8 cellular contexts compared by ENCODE assay signal in genomic region chr22:19523240-19524169, GRCh38. TPM values are rescaled to one million over a fixed set of nuclear protein-coding genes. Genes with fewer than 3 reads are reported as not detected.
DNase-seq lines count a peak whose midpoint lies in the region; ATAC-seq and TF ChIP-seq lines count a peak whose summit lies in the region.

No MANE protein-coding gene starts in this region.

- DNase-seq in ELF-1 (ENCODE audit: low read depth, low spot score) (peak; percentile 71), Peyer's patch (peak in 1 of 3 donors; percentile 43), mesothelial cell of epicardium (ENCODE audit: low spot score in 2 of 2, unreplicated experiment in 2 of 2) (no peak), NCI-H226 (no peak), SKM-1 treated with dmso at 0.1 percent for 144 hours (lab: John Stamatoyannopoulos, UW; ENCODE audit: unreplicated experiment) (no peak)
- DNase-seq in effector memory CD4-positive, alpha-beta T cell, result no peak

- H3K4me1 ChIP-seq in Peyer's patch, result peaks cover 0 to 18% (median 7%) of the 10 kb centered on the region in 4 donors
- H3K4me1 ChIP-seq in effector memory CD4-positive, alpha-beta T cell (ENCODE audit: control insufficient read depth, insufficient read depth, low read length, poor library complexity, severe bottlenecking), result peaks cover 20% of the 10 kb centered on the region

- peaks cover 12% of the 10 kb centered on the region for H3K4me1 Mint-ChIP-seq in mesothelial cell of epicardium

- H3K27ac Mint-ChIP-seq in mesothelial cell of epicardium, result no peak overlapping the region

- no peak for ATAC-seq in HG02759 (IDR thresholded peaks at IDR 0.05; ENCODE audit: unreplicated experiment)
- no peak for ATAC-seq in HG02938 (IDR thresholded peaks at IDR 0.05; ENCODE audit: unreplicated experiment)

- peaks cover 0 to 13% of the 10 kb centered on the region in 2 donors for H3K27me3 ChIP-seq in Peyer's patch
- peaks cover 22% of the 10 kb centered on the region for H3K27me3 ChIP-seq in effector memory CD4-positive, alpha-beta T cell (replicated peaks; ENCODE audit: control insufficient read depth, insufficient read depth, low read length, poor library complexity, severe bottlenecking)

- no peaks in the 10 kb centered on the region for H3K9me3 Mint-ChIP-seq in mesothelial cell of epicardium

- TF ChIP-seq POLR2A in Peyer's patch (IDR thresholded peaks at IDR 0.05), result no peak

- H3K36me3 ChIP-seq in Peyer's patch, result no peaks in the 10 kb centered on the region
- H3K36me3 ChIP-seq in effector memory CD4-positive, alpha-beta T cell (ENCODE audit: control insufficient read depth, insufficient read depth, low read length), result no peaks in the 10 kb centered on the region

- no peaks in the 10 kb centered on the region for H3K9me3 ChIP-seq in Peyer's patch
- H3K9me3 ChIP-seq in effector memory CD4-positive, alpha-beta T cell (ENCODE audit: control insufficient read depth, low read length), result no peaks in the 10 kb centered on the region

- TF ChIP-seq CTCF in Peyer's patch (IDR thresholded peaks at IDR 0.05) (peak in 1 of 6 experiments; percentile 6), mesothelial cell of epicardium (IDR thresholded peaks at IDR 0.05; ENCODE audit: unreplicated experiment) (no peak)

- peaks cover 59% of the 10 kb centered on the region for H3K27me3 Mint-ChIP-seq in mesothelial cell of epicardium (ENCODE audit: low read depth)

- H3K4me3 Mint-ChIP-seq in mesothelial cell of epicardium, result peak overlapping the region; percentile 63

- H3K27ac ChIP-seq in Peyer's patch, result peak overlapping the region in 3 of 4 donors; percentile 1 to 58 (median 55)
- no peak overlapping the region for H3K27ac ChIP-seq in effector memory CD4-positive, alpha-beta T cell (ENCODE audit: insufficient read depth, low read length, poor library complexity, severe bottlenecking)

- H3K36me3 Mint-ChIP-seq in mesothelial cell of epicardium, result no peaks in the 10 kb centered on the region

- H3K4me3 ChIP-seq in Peyer's patch, result peak overlapping the region; percentile 15 to 48 (median 35)
- peak overlapping the region; percentile 42 for H3K4me3 ChIP-seq in effector memory CD4-positive, alpha-beta T cell (ENCODE audit: insufficient read depth, low read depth, low read length, poor library complexity, severe bottlenecking)

RNA-seq across cellular contexts. Expression of gene CLDN5, which starts 0.7 kb away (rescaled TPM):
- total RNA-seq in Peyer's patch (10 to 100 TPM; 27.0 to 67.0 (median 34.1) TPM), mesothelial cell of epicardium (not detected in 3 replicates)

RNA-seq across cellular contexts. Expression of gene CDC45, which starts 43.8 kb away (rescaled TPM):
- total RNA-seq in Peyer's patch (10 to 100 TPM in 1 of 4 donors, 1 to 10 TPM in 2, not detected in 1; 3.2 to 28.9 (median 7.5) TPM), mesothelial cell of epicardium (12.2 to 15.3 TPM (median 12.5 TPM) in 3 replicates)

RNA-seq across cellular contexts. Expression of gene UFD1, which starts 44.5 kb away (rescaled TPM):
- total RNA-seq in Peyer's patch, result 10 to 100 TPM; 39.2 to 74.3 (median 43.5) TPM
- total RNA-seq in mesothelial cell of epicardium, result 38.8 to 45.0 TPM (median 43.2 TPM) in 3 replicates

Comparison
In these comparisons a context has a peak if more than half of its experiments do, and no peak if none do; other contexts are left out.
1. RNA of gene CLDN5, which starts 0.7 kb away (total RNA-seq): 27.0 to 67.0 TPM in Peyer's patch; not detected in mesothelial cell of epicardium; every median in the first group is over 10 times any median in the second.